8 cellular contexts compared by ENCODE assay signal in the genomic region with DNA sequence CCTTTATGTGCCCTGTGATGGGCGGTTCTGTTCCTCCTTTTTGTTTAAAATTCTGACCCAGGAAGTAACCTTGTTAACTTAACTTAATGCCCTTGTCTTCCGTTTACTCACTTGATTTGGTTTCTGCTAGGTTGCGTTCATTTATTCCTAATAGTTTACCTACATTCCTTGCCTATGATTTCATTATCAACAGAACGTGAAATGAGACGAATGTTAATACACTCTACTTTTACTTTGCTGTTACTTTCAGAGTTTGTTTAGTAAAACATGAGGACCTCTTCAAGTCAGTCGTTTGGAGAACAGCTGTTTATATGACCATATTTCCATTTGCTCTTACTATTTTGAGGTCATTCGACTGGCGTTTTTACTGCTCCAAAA. TPM values are rescaled to one million over a fixed set of nuclear protein-coding genes. Genes with fewer than 3 reads are reported as not detected.
DNase-seq lines count a peak whose midpoint lies in the region; ATAC-seq and TF ChIP-seq lines count a peak whose summit lies in the region.

No MANE protein-coding gene starts in this region.

- CTCF ChIA-PET in T-cell (lab: Charles Lee): no interaction called here

- peak overlapping the region; percentile 83 to 90 (median 89) for H3K9ac ChIP-seq in skeletal muscle tissue (ENCODE audit: low read depth in 1 of 3, low read length in 3 of 3)

- peaks cover 7 to 38% (median 10%) of the 10 kb centered on the region in 3 donors for H3K4me1 ChIP-seq in gastroesophageal sphincter
- peaks cover 15 to 42% (median 28%) of the 10 kb centered on the region in 3 donors for H3K4me1 ChIP-seq in skeletal muscle tissue (ENCODE audit: control insufficient read depth in 3 of 3, insufficient read depth in 3 of 3, low read length in 3 of 3)

- H3K36me3 Mint-ChIP-seq in T-cell: no peaks in the 10 kb centered on the region

- peaks cover 14 to 19% (median 16%) of the 10 kb centered on the region in 3 donors for H3K4me1 Mint-ChIP-seq in T-cell

- POLR2A ChIA-PET in T-cell (lab: Charles Lee): interaction anchor here in 1 of 2 donors (1.5 kb wide), 2 partner anchors 43 to 615 kb away, joined by 9 to 14 read pairs; a partner anchor contains a TSS

- whole genome bisulfite sequencing in gastroesophageal sphincter (ENCODE audit: low coverage in 1 of 2), 2 donors: 0 to 1% methylated on average over 8 of the region's 8 CpGs

- no peaks in the 10 kb centered on the region for H3K9me3 Mint-ChIP-seq in T-cell

- no peaks in the 10 kb centered on the region for H3K27me3 Mint-ChIP-seq in T-cell

- TF ChIP-seq CTCF in gastroesophageal sphincter (IDR thresholded peaks at IDR 0.05): no peak

- TF ChIP-seq POLR2A in gastroesophageal sphincter (IDR thresholded peaks at IDR 0.05): no peak

- H3K4me3 ChIP-seq in gastroesophageal sphincter (peak overlapping the region; percentile 51 to 92), skeletal muscle tissue (ENCODE audit: low read length in 3 of 3) (peak overlapping the region; percentile 90 to 97 (median 92))

- DNase-seq in DMS 273 (lab: John Stamatoyannopoulos, UW; ENCODE audit: unreplicated experiment): peak; percentile 53
- no peak for DNase-seq in DMS 273 treated with DMSO at 0.1 percent for 48 hours (lab: John Stamatoyannopoulos, UW)
- no peak for DNase-seq in T-cell
- no peak for DNase-seq in NCI-H187 (lab: John Stamatoyannopoulos, UW)
- DNase-seq in pons (ENCODE audit: low spot score): no peak
- DNase-seq in foreskin melanocyte: no peak

- H3K27me3 ChIP-seq in gastroesophageal sphincter: no peaks in the 10 kb centered on the region
- no peaks in the 10 kb centered on the region for H3K27me3 ChIP-seq in skeletal muscle tissue (ENCODE audit: control insufficient read depth in 3 of 3, insufficient read depth in 3 of 3, low read length in 3 of 3)

- ATAC-seq in T-cell (replicated peaks in 1 of 4): no peak
- no peak for ATAC-seq in gastroesophageal sphincter

- H3K36me3 ChIP-seq in gastroesophageal sphincter (peaks cover 0 to 4% of the 10 kb centered on the region in 2 donors), skeletal muscle tissue (ENCODE audit: control insufficient read depth in 3 of 3, insufficient read depth in 3 of 3, low read length in 3 of 3) (no peaks in the 10 kb centered on the region)

- TF ChIP-seq EP300 in gastroesophageal sphincter (IDR thresholded peaks at IDR 0.05): no peak

- peak overlapping the region; percentile 93 to 100 (median 94) for H3K4me3 Mint-ChIP-seq in T-cell

- no peaks in the 10 kb centered on the region for H3K9me3 ChIP-seq in gastroesophageal sphincter
- no peaks in the 10 kb centered on the region for H3K9me3 ChIP-seq in skeletal muscle tissue (ENCODE audit: control insufficient read depth in 3 of 3, low read length in 3 of 3)

- H3K27ac Mint-ChIP-seq in T-cell: peak overlapping the region; percentile 88 to 92

- peak overlapping the region; percentile 31 to 92 (median 92) for H3K27ac ChIP-seq in gastroesophageal sphincter
- H3K27ac ChIP-seq in skeletal muscle tissue (ENCODE audit: low read depth, low read length): peak overlapping the region; percentile 76

RNA-seq across cellular contexts. Expression of a gene that starts 0.7 kb away (rescaled TPM):
- total RNA-seq in T-cell: 10 to 100 TPM; 28.9 to 37.2 (median 32.9) TPM
- 10 to 100 TPM; 16.9 to 28.6 (median 20.0) TPM for total RNA-seq in gastroesophageal sphincter
- 56.9 TPM for total RNA-seq in skeletal muscle tissue

RNA-seq across cellular contexts. Expression of a gene that starts 44.0 kb away (rescaled TPM):
- 10 to 100 TPM; 28.4 to 34.9 (median 29.9) TPM for total RNA-seq in T-cell
- total RNA-seq in gastroesophageal sphincter: 10 to 100 TPM; 27.4 to 36.2 (median 28.3) TPM
- total RNA-seq in skeletal muscle tissue: 18.8 TPM
